In the genomic region with DNA sequence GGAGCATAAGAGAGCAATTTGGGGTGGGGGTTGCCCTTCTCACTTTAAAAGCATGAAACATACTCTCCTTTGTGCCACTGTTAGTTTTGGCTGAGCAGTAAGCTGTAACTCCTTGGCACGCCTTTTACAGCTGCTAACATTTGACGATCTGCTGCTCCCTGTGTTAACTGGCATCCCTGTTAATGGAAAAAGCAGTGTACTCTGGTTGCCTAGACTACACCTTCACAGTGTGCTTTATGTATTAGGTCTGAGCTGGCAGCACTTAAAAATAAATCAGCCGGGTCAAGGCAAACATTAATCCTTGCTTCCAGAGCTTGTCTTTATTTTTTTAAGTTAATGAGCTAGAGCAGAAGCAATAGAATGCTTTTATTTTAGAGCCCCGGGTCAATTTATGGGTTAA, we compare ENCODE assay signal across 12 cellular contexts. TPM values are rescaled to one million over a fixed set of nuclear protein-coding genes. Genes with fewer than 3 reads are reported as not detected.
DNase-seq lines count a peak whose midpoint lies in the region; ATAC-seq and TF ChIP-seq lines count a peak whose summit lies in the region.
"Had no signal": no experiment of that assay in that cellular context is flagged by ENCODE, and none has a peak within 500 bp of the region (broad histone marks: within the 10 kb centered on the region; RNA-seq: fewer than 3 reads in every experiment).

No MANE protein-coding gene starts in this region.

- no peaks in the 10 kb centered on the region for H3K27me3 ChIP-seq in stomach
- H3K27me3 ChIP-seq: tibial nerve had no signal

- no peaks in the 10 kb centered on the region for H3K9me3 Mint-ChIP-seq in activated T-cell treated with anti-CD3 and anti-CD28 coated beads, Interleukin-2, amount 50 U/mL, for 24 hours
- no peaks in the 10 kb centered on the region for H3K9me3 Mint-ChIP-seq in WTC11
- H3K9me3 Mint-ChIP-seq: activated B cell treated with CpG ODN at 0.5 μM for 24 hours had no signal

- H3K27ac Mint-ChIP-seq in activated T-cell treated with anti-CD3 and anti-CD28 coated beads, Interleukin-2, amount 50 U/mL, for 24 hours: no peak overlapping the region
- no peak overlapping the region for H3K27ac Mint-ChIP-seq in WTC11
- H3K27ac Mint-ChIP-seq: activated B cell treated with CpG ODN at 0.5 μM for 24 hours had no signal

- intact Hi-C loops in left ventricle myocardium superior (cut with micrococcal nuclease) (no loop called here), stomach (cut with DNase I; ENCODE audit: low total_unique reads) (no loop called here)

- no peak for TF ChIP-seq EP300 in stomach (IDR thresholded peaks at IDR 0.05)

- no peaks in the 10 kb centered on the region for H3K4me1 Mint-ChIP-seq in activated T-cell treated with anti-CD3 and anti-CD28 coated beads, Interleukin-2, amount 50 U/mL, for 24 hours (ENCODE audit: low read depth)
- peaks cover 9% of the 10 kb centered on the region for H3K4me1 Mint-ChIP-seq in WTC11
- H3K4me1 Mint-ChIP-seq: activated B cell treated with CpG ODN at 0.5 μM for 24 hours had no signal

- H3K9me3 ChIP-seq in stomach: no peaks in the 10 kb centered on the region
- H3K9me3 ChIP-seq: tibial nerve had no signal

- H3K4me1 ChIP-seq in stomach: peaks cover 0 to 28% (median 13%) of the 10 kb centered on the region in 4 donors

- H3K4me3 Mint-ChIP-seq in activated T-cell treated with anti-CD3 and anti-CD28 coated beads, Interleukin-2, amount 50 U/mL, for 24 hours: no peak overlapping the region
- no peak overlapping the region for H3K4me3 Mint-ChIP-seq in WTC11
- H3K4me3 Mint-ChIP-seq: activated B cell treated with CpG ODN at 0.5 μM for 24 hours had no signal

- no peaks in the 10 kb centered on the region for H3K36me3 ChIP-seq in stomach
- H3K36me3 ChIP-seq: tibial nerve had no signal

- H3K4me3 ChIP-seq in stomach: no peak overlapping the region
- H3K4me3 ChIP-seq: tibial nerve had no signal

- WGBS in stomach, 5 donors: 20 to 41% (median 26%) methylated on average over 4 of the region's 4 CpGs

- CTCF ChIA-PET in WTC11 (lab: Charles Lee): no interaction called here

- POLR2A ChIA-PET in WTC11 (lab: Charles Lee): no interaction called here

- peak; percentile 83 for ATAC-seq in left ventricle myocardium superior
- no peak for ATAC-seq in WTC11
- no peak for ATAC-seq in GM21390 (IDR thresholded peaks at IDR 0.05; ENCODE audit: unreplicated experiment)

- TF ChIP-seq CTCF in stomach (IDR thresholded peaks at IDR 0.05): no peak
- TF ChIP-seq CTCF in WTC11 (IDR thresholded peaks at IDR 0.05): no peak

- no peak for TF ChIP-seq POLR2A in stomach (IDR thresholded peaks at IDR 0.05)

- no peaks in the 10 kb centered on the region for H3K36me3 Mint-ChIP-seq in activated T-cell treated with anti-CD3 and anti-CD28 coated beads, Interleukin-2, amount 50 U/mL, for 24 hours (ENCODE audit: low read depth)
- no peaks in the 10 kb centered on the region for H3K36me3 Mint-ChIP-seq in WTC11

- DNase-seq in NCI-H1105 treated with DMSO at 0.1 percent for 48 hours (lab: John Stamatoyannopoulos, UW): peak; percentile 42
- DNase-seq in NCI-H2227 treated with DMSO at 0.1 percent for 48 hours (lab: John Stamatoyannopoulos, UW): peak; percentile 41
- no peak for DNase-seq in left ventricle myocardium superior
- DNase-seq in stomach: peak; percentile 61
- DNase-seq in activated T-cell treated with anti-CD3 and anti-CD28 coated beads, Interleukin-2, amount 50 U/mL, for 24 hours: no peak
- no peak for DNase-seq in WTC11 (ENCODE audit: low spot score)
- DNase-seq: activated B cell treated with CpG ODN at 0.5 μM for 24 hours; activated T-cell treated with anti-CD3 and anti-CD28 coated beads for 4 hours; dermis blood vessel endothelial cell; NK-92 treated with Interleukin-12 subunit alpha and Interleukin-12 subunit beta, amount 100 ng/mL, for 24 hours had no signal

- H3K27me3 Mint-ChIP-seq in activated T-cell treated with anti-CD3 and anti-CD28 coated beads, Interleukin-2, amount 50 U/mL, for 24 hours: peaks cover 2% of the 10 kb centered on the region
- H3K27me3 Mint-ChIP-seq in WTC11 (ENCODE audit: low read depth): no peaks in the 10 kb centered on the region

- H3K27ac ChIP-seq in stomach: peak overlapping the region; percentile 34 to 68 (median 49)
- H3K27ac ChIP-seq: tibial nerve had no signal

TF ChIP-seq in WTC11, 78 proteins besides CTCF, POLR2A, EP300 and RAD21:
- TF ChIP-seq, protein P1, sequence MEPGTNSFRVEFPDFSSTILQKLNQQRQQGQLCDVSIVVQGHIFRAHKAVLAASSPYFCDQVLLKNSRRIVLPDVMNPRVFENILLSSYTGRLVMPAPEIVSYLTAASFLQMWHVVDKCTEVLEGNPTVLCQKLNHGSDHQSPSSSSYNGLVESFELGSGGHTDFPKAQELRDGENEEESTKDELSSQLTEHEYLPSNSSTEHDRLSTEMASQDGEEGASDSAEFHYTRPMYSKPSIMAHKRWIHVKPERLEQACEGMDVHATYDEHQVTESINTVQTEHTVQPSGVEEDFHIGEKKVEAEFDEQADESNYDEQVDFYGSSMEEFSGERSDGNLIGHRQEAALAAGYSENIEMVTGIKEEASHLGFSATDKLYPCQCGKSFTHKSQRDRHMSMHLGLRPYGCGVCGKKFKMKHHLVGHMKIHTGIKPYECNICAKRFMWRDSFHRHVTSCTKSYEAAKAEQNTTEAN (CRISPR knock-in tag; IDR thresholded peaks at IDR 0.05): no peak
- TF ChIP-seq, protein P2, sequence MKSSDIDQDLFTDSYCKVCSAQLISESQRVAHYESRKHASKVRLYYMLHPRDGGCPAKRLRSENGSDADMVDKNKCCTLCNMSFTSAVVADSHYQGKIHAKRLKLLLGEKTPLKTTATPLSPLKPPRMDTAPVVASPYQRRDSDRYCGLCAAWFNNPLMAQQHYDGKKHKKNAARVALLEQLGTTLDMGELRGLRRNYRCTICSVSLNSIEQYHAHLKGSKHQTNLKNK (CRISPR knock-in tag; IDR thresholded peaks at IDR 0.05): no peak
- TF ChIP-seq FOXP1 (CRISPR knock-in tag; IDR thresholded peaks at IDR 0.05; ENCODE audit: borderline replicate concordance): no peak
- TF ChIP-seq, protein P3, sequence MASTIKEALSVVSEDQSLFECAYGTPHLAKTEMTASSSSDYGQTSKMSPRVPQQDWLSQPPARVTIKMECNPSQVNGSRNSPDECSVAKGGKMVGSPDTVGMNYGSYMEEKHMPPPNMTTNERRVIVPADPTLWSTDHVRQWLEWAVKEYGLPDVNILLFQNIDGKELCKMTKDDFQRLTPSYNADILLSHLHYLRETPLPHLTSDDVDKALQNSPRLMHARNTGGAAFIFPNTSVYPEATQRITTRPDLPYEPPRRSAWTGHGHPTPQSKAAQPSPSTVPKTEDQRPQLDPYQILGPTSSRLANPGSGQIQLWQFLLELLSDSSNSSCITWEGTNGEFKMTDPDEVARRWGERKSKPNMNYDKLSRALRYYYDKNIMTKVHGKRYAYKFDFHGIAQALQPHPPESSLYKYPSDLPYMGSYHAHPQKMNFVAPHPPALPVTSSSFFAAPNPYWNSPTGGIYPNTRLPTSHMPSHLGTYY (CRISPR knock-in tag; IDR thresholded peaks at IDR 0.05): no peak
- no peak for TF ChIP-seq IRF2 (CRISPR knock-in tag; IDR thresholded peaks at IDR 0.05; ENCODE audit: borderline replicate concordance, low read depth)
- TF ChIP-seq, protein P4, sequence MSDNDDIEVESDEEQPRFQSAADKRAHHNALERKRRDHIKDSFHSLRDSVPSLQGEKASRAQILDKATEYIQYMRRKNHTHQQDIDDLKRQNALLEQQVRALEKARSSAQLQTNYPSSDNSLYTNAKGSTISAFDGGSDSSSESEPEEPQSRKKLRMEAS (CRISPR knock-in tag; IDR thresholded peaks at IDR 0.05): no peak
- TF ChIP-seq ELF4 (CRISPR knock-in tag; IDR thresholded peaks at IDR 0.05; ENCODE audit: low read depth): no peak
- no peak for TF ChIP-seq JAZF1 (CRISPR knock-in tag; IDR thresholded peaks at IDR 0.05)
- TF ChIP-seq EMX1 (CRISPR knock-in tag; IDR thresholded peaks at IDR 0.05): no peak
- no peak for TF ChIP-seq ZNF671 (CRISPR knock-in tag; IDR thresholded peaks at IDR 0.05)
- TF ChIP-seq, protein P5, sequence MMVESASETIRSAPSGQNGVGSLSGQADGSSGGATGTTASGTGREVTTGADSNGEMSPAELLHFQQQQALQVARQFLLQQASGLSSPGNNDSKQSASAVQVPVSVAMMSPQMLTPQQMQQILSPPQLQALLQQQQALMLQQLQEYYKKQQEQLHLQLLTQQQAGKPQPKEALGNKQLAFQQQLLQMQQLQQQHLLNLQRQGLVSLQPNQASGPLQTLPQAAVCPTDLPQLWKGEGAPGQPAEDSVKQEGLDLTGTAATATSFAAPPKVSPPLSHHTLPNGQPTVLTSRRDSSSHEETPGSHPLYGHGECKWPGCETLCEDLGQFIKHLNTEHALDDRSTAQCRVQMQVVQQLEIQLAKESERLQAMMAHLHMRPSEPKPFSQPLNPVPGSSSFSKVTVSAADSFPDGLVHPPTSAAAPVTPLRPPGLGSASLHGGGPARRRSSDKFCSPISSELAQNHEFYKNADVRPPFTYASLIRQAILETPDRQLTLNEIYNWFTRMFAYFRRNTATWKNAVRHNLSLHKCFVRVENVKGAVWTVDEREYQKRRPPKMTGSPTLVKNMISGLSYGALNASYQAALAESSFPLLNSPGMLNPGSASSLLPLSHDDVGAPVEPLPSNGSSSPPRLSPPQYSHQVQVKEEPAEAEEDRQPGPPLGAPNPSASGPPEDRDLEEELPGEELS (CRISPR knock-in tag; IDR thresholded peaks at IDR 0.05): no peak
- no peak for TF ChIP-seq ATF1 (CRISPR knock-in tag; IDR thresholded peaks at IDR 0.05)
TF ChIP-seq in WTC11: peak in this region for 0.

RNA-seq across cellular contexts. Expression of a gene that starts 54.3 kb away (rescaled TPM):
- total RNA-seq in left ventricle myocardium superior: 0.79 TPM
- total RNA-seq in stomach: 10 to 100 TPM in 1 of 5 donors, 1 to 10 TPM in 2, not detected in 2; 1.3 to 15.1 (median 3.1) TPM
- polyA plus RNA-seq in stomach: under 1 TPM; 0.31 to 0.80 (median 0.68) TPM
- total RNA-seq in WTC11 (2021): 0.14 to 0.94 TPM (median 0.35 TPM) in 3 replicates
- total RNA-seq: activated B cell treated with CpG ODN at 0.5 μM for 24 hours had no signal

Comparison
In these comparisons a context has a peak if more than half of its experiments do, and no peak if none do; other contexts are left out.
1. DNase-seq: peak in NCI-H1105 treated with DMSO at 0.1 percent for 48 hours (single experiment), NCI-H2227 treated with DMSO at 0.1 percent for 48 hours (single experiment) and stomach (single experiment); none in left ventricle myocardium superior (single experiment), activated T-cell treated with anti-CD3 and anti-CD28 coated beads, Interleukin-2, amount 50 U/mL, for 24 hours (single experiment) and WTC11 (single experiment).